Comparison of ENCODE assay signal across 6 cellular contexts in the genomic region with DNA sequence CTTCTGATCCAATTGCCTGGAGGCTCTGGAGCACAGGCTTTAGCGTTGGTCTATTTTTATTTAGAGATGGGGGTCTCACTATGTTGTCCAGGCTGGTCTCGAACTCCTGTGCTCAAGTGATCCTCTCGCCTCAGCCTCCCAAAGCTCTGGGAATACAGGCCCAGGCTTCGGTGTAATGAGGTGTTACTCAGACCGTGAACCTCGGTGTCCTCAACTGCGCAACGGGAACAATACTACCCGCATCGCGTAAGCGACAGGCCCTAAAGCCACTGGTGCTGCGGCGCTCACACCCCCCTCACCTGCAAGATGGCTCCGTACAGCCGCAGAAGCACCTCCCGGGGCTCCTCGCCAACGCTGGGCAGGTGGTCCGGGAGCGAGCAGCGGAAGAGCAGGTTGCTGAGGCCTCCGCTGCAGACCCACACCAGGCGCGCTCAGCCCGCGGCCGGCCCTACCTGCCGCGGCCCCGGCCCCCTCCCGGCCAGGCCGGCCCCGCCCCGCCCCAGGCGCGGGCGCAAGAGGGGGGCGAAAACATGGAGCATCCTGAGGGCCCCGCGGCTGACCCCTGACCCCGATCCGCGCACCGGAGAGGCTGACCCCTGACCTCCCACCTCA. TPM values are rescaled to one million over a fixed set of nuclear protein-coding genes. Genes with fewer than 3 reads are reported as not detected.
A peak's percentile ranks its signal among the peaks of the same experiment; 100 is the strongest.
DNase-seq lines count a peak whose midpoint lies in the region; ATAC-seq and TF ChIP-seq lines count a peak whose summit lies in the region.

No MANE protein-coding gene starts in this region.

- H3K4me2 ChIP-seq in OCI-LY1 (ENCODE audit: low read length) = peak overlapping the region; percentile 99

- DNase-seq in sigmoid colon (peak; percentile 77), SIG-M5 treated with dmso at 0.1 percent for 504 hours (lab: John Stamatoyannopoulos, UW; ENCODE audit: unreplicated experiment) (no peak), AG20443 (ENCODE audit: low spot score) (no peak)

- H3K4me1 ChIP-seq in OCI-LY1 (ENCODE audit: insufficient read depth, low read length, severe bottlenecking) (peaks cover 17% of the 10 kb centered on the region), ectodermal cell (ENCODE audit: control insufficient read depth, insufficient read depth, low read length) (peaks cover 5% of the 10 kb centered on the region), sigmoid colon (peaks cover 0 to 37% (median 32%) of the 10 kb centered on the region in 4 donors)

- H3K27ac ChIP-seq in OCI-LY1 (ENCODE audit: low read depth, low read length, poor library complexity, severe bottlenecking) (peak overlapping the region; percentile 74), ectodermal cell (ENCODE audit: insufficient read depth, low read depth, low read length, poor library complexity, severe bottlenecking) (peak overlapping the region; percentile 92), sigmoid colon (peak overlapping the region; percentile 97 to 99 (median 98))

- no peak for TF ChIP-seq EP300 in sigmoid colon (IDR thresholded peaks at IDR 0.05)

- H3K4me3 ChIP-seq in OCI-LY1 (ENCODE audit: low read depth, low read length, poor library complexity, severe bottlenecking) = peak overlapping the region; percentile 80
- H3K4me3 ChIP-seq in ectodermal cell (ENCODE audit: insufficient read depth, low read depth, low read length) = peak overlapping the region; percentile 86
- H3K4me3 ChIP-seq in sigmoid colon = peak overlapping the region; percentile 85 to 92 (median 89)

- intact Hi-C loops in sigmoid colon (cut with DNase I) = loop anchor here (1.0 to 5.0 kb wide), 3 partner anchors 19 to 57 kb away; partner anchors contain the start of genes ARSA, SCO2 and SYCE3

- 7 to 8% methylated on average over 45 of the region's 45 CpGs for WGBS in ectodermal cell, 2 experiments
- WGBS in sigmoid colon, 2 donors = 4 to 6% methylated on average over 45 of the region's 45 CpGs

- no peak overlapping the region for H2AFZ ChIP-seq in OCI-LY1 (ENCODE audit: low read length)

- no peaks in the 10 kb centered on the region for H3K9me3 ChIP-seq in OCI-LY1 (ENCODE audit: low read length)
- H3K9me3 ChIP-seq in ectodermal cell (ENCODE audit: control insufficient read depth, low read length) = no peaks in the 10 kb centered on the region
- H3K9me3 ChIP-seq in sigmoid colon = no peaks in the 10 kb centered on the region

- no peak for TF ChIP-seq POLR2A in sigmoid colon (IDR thresholded peaks at IDR 0.05)

- peaks cover 44% of the 10 kb centered on the region for H3K36me3 ChIP-seq in OCI-LY1 (ENCODE audit: insufficient read depth, low read length)
- peaks cover 5% of the 10 kb centered on the region for H3K36me3 ChIP-seq in ectodermal cell (ENCODE audit: control insufficient read depth, insufficient read depth, low read length)
- H3K36me3 ChIP-seq in sigmoid colon = peaks cover 0 to 5% (median 0%) of the 10 kb centered on the region in 4 donors

- peak; percentile 30 for ATAC-seq in GM19324 (IDR thresholded peaks at IDR 0.05; ENCODE audit: low FRiP score, unreplicated experiment)

- H3F3A ChIP-seq in OCI-LY1 (ENCODE audit: insufficient read depth, low read length) = no peaks in the 10 kb centered on the region

- TF ChIP-seq CTCF in OCI-LY1 (IDR thresholded peaks at IDR 0.05; ENCODE audit: low read length) = no peak
- no peak for TF ChIP-seq CTCF in sigmoid colon (IDR thresholded peaks at IDR 0.05)

- 0 out of 2 replicates have a peak, but pooled peaks cover 5% of the 10 kb centered on the region for H3K79me2 ChIP-seq in OCI-LY1 (ENCODE audit: insufficient read depth, low read length)

- no peaks in the 10 kb centered on the region for H4K20me1 ChIP-seq in OCI-LY1 (ENCODE audit: insufficient read depth, low read length)

- H3K9ac ChIP-seq in OCI-LY1 (ENCODE audit: low read length) = peak overlapping the region; percentile 94

- H3K27me3 ChIP-seq in OCI-LY1 (ENCODE audit: insufficient read depth, low read length) = no peaks in the 10 kb centered on the region
- peaks cover 3% of the 10 kb centered on the region for H3K27me3 ChIP-seq in ectodermal cell (ENCODE audit: control insufficient read depth, insufficient read depth, low read length, poor library complexity, severe bottlenecking)
- peaks cover 11 to 18% (median 17%) of the 10 kb centered on the region in 3 donors for H3K27me3 ChIP-seq in sigmoid colon

- no peaks in the 10 kb centered on the region for H3K9me2 ChIP-seq in OCI-LY1 (ENCODE audit: low read depth, low read length)

RNA-seq across cellular contexts. Expression of gene CHKB, which starts 0.6 kb away (rescaled TPM):
- 89.3 TPM for polyA plus RNA-seq in ectodermal cell (2013, experiment 1 of 4)
- 76.2 TPM for polyA plus RNA-seq in ectodermal cell (2013, experiment 2 of 4)
- 68.4 TPM for polyA plus RNA-seq in ectodermal cell (2013, experiment 3 of 4)
- polyA plus RNA-seq in ectodermal cell (2013, experiment 4 of 4) = 73.5 TPM
- 10 to 100 TPM; 22.0 to 55.1 (median 39.2) TPM for total RNA-seq in sigmoid colon
- polyA plus RNA-seq in sigmoid colon = 10 to 100 TPM; 24.7 to 90.0 (median 37.8) TPM

RNA-seq across cellular contexts. Expression of gene CPT1B, which starts 3.8 kb away (rescaled TPM):
- polyA plus RNA-seq in ectodermal cell (2013, experiment 1 of 4) = 80.3 TPM
- polyA plus RNA-seq in ectodermal cell (2013, experiment 2 of 4) = 74.6 TPM
- 60.0 TPM for polyA plus RNA-seq in ectodermal cell (2013, experiment 3 of 4)
- polyA plus RNA-seq in ectodermal cell (2013, experiment 4 of 4) = 71.2 TPM
- 10 to 100 TPM in 1 of 4 donors, 1 to 10 TPM in 3; 1.4 to 10.2 (median 6.1) TPM for total RNA-seq in sigmoid colon
- polyA plus RNA-seq in sigmoid colon = 10 to 100 TPM in 1 of 3 donors, 1 to 10 TPM in 2; 3.2 to 22.6 (median 4.2) TPM

RNA-seq across cellular contexts. Expression of gene MAPK8IP2, which starts 18.5 kb away (rescaled TPM):
- 2.1 TPM for polyA plus RNA-seq in ectodermal cell (2013, experiment 1 of 4)
- polyA plus RNA-seq in ectodermal cell (2013, experiment 2 of 4) = 2.4 TPM
- 2.1 TPM for polyA plus RNA-seq in ectodermal cell (2013, experiment 3 of 4)
- 2.3 TPM for polyA plus RNA-seq in ectodermal cell (2013, experiment 4 of 4)
- 1 to 10 TPM in 3 of 4 donors, under 1 TPM in 1; 0.66 to 2.9 (median 2.0) TPM for total RNA-seq in sigmoid colon
- 1 to 10 TPM in 1 of 3 donors, under 1 TPM in 2; under 0.01 to 1.9 (median 0.23) TPM for polyA plus RNA-seq in sigmoid colon

RNA-seq across cellular contexts. Expression of gene SYCE3, which starts 19.3 kb away (rescaled TPM):
- polyA plus RNA-seq in ectodermal cell (2013, experiment 1 of 4) = not detected
- polyA plus RNA-seq in ectodermal cell (2013, experiment 2 of 4) = 1.5 TPM
- polyA plus RNA-seq in ectodermal cell (2013, experiment 3 of 4) = 0.85 TPM
- polyA plus RNA-seq in ectodermal cell (2013, experiment 4 of 4) = 1.8 TPM
- total RNA-seq in sigmoid colon = not detected
- polyA plus RNA-seq in sigmoid colon = not detected

RNA-seq across cellular contexts. Expression of gene KLHDC7B, which starts 36.4 kb away (rescaled TPM):
- not detected for polyA plus RNA-seq in ectodermal cell (2013, experiment 1 of 4)
- polyA plus RNA-seq in ectodermal cell (2013, experiment 2 of 4) = not detected
- polyA plus RNA-seq in ectodermal cell (2013, experiment 3 of 4) = not detected
- not detected for polyA plus RNA-seq in ectodermal cell (2013, experiment 4 of 4)
- total RNA-seq in sigmoid colon = not detected
- polyA plus RNA-seq in sigmoid colon = 1 to 10 TPM in 1 of 3 donors, not detected in 2; 2.0 TPM
